Comparison of ENCODE assay signal across 1 cellular context in genomic region chr6:3208096-3208774, GRCh38.
TF ChIP-seq lines count a peak whose summit lies in the region.

No MANE protein-coding gene starts in this region.

TF ChIP-seq in K562, 482 proteins besides CTCF, POLR2A, EP300 and RAD21:
- TF ChIP-seq MTA1 (IDR thresholded peaks at IDR 0.05; ENCODE audit: borderline replicate concordance): peak; percentile 50; the same call in 1 of the 2 replicates
- TF ChIP-seq DPF2 (IDR thresholded peaks at IDR 0.05): peak; percentile 41; the same call in 1 of the 2 replicates
- peak; percentile 42; the same call in 1 of the 2 replicates for TF ChIP-seq SMARCE1 (IDR thresholded peaks at IDR 0.05)
- peak; percentile 21 for TF ChIP-seq RBBP5 (IDR thresholded peaks at IDR 0.05; ENCODE audit: borderline replicate concordance, insufficient read depth, low read length, poor library complexity, severe bottlenecking)
- peak; percentile 39; the same call in 1 of the 2 replicates for TF ChIP-seq EHMT2 (IDR thresholded peaks at IDR 0.05)
- TF ChIP-seq MEIS2 (IDR thresholded peaks at IDR 0.05; ENCODE audit: partially characterized antibody): peak; percentile 87
- TF ChIP-seq HCFC1 (IDR thresholded peaks at IDR 0.05; ENCODE audit: low read depth, low read length): no peak
- peak; percentile 73; the same call in 1 of the 2 replicates for TF ChIP-seq ZBTB33 (CRISPR knock-in tag; IDR thresholded peaks at IDR 0.05)
- TF ChIP-seq PKNOX1 (IDR thresholded peaks at IDR 0.05): peak; percentile 85
- TF ChIP-seq ARID4B (CRISPR knock-in tag; IDR thresholded peaks at IDR 0.05): no peak
- no peak for TF ChIP-seq MTF1 (CRISPR knock-in tag; IDR thresholded peaks at IDR 0.05; ENCODE audit: borderline replicate concordance)
- 0 out of 2 replicates have a peak, but pooled peaks have one; percentile 17 for TF ChIP-seq NKRF (IDR thresholded peaks at IDR 0.05; ENCODE audit: borderline replicate concordance)
- peak; percentile 30; the same call in 1 of the 2 replicates for TF ChIP-seq NCOR1 (IDR thresholded peaks at IDR 0.05)
- peak; percentile 17 for TF ChIP-seq NEUROD1 (IDR thresholded peaks at IDR 0.05; ENCODE audit: borderline replicate concordance, low read depth, low read length, partially characterized antibody)
- peak; percentile 63; the same call in 1 of the 2 replicates for TF ChIP-seq ZEB2 (IDR thresholded peaks at IDR 0.05)
- TF ChIP-seq ARID1B (IDR thresholded peaks at IDR 0.05): peak; percentile 53
- no peak for TF ChIP-seq CHD2 (IDR thresholded peaks at IDR 0.05; ENCODE audit: low read depth, low read length)
- TF ChIP-seq PRPF4 (IDR thresholded peaks at IDR 0.05; ENCODE audit: insufficient read depth, low read depth, low read length, poor library complexity, severe bottlenecking): no peak
- peak; percentile 44; the same call in 1 of the 2 replicates for TF ChIP-seq SMARCA4 (IDR thresholded peaks at IDR 0.05)
- peak in 1 of 2 experiments; percentile 56; a peak in 1 of 4 replicates for TF ChIP-seq RCOR1 (IDR thresholded peaks at IDR 0.05; ENCODE audit: borderline replicate concordance in 1 of 2, low read depth in 2 of 2, low read length in 2 of 2)
- TF ChIP-seq MAZ (CRISPR knock-in tag; conservative IDR thresholded peaks at IDR 0.05 in 1 of 2, IDR thresholded peaks at IDR 0.05 in 1 of 2): peak in 1 of 2 experiments; percentile 20; a peak in 1 of 4 replicates
- no peak for TF ChIP-seq CEBPB (tag; IDR thresholded peaks at IDR 0.05)
- TF ChIP-seq MCM2 (IDR thresholded peaks at IDR 0.05; ENCODE audit: low read depth): no peak
- TF ChIP-seq TEAD2 (tag; IDR thresholded peaks at IDR 0.05): no peak
- TF ChIP-seq PBX2 (CRISPR knock-in tag; IDR thresholded peaks at IDR 0.05; ENCODE audit: low read depth): no peak
- TF ChIP-seq PBX2 (tag; conservative IDR thresholded peaks at IDR 0.05; ENCODE audit: low read depth): peak; percentile 86
